ENCODE assay signal across 21 cellular contexts in genomic region chr7:43692582-43693373, GRCh38. TPM values are rescaled to one million over a fixed set of nuclear protein-coding genes. Genes with fewer than 3 reads are reported as not detected.
A peak's percentile ranks its signal among the peaks of the same experiment; 100 is the strongest.
DNase-seq lines count a peak whose midpoint lies in the region; ATAC-seq, FAIRE-seq and TF ChIP-seq lines count a peak whose summit lies in the region.
"Had no signal": no experiment of that assay in that cellular context is flagged by ENCODE, and none has a peak within 500 bp of the region (broad histone marks: within the 10 kb centered on the region; RNA-seq: fewer than 3 reads in every experiment).

No MANE protein-coding gene starts in this region.

- H3K9ac ChIP-seq in astrocyte (ENCODE audit: low read length): peak overlapping the region; percentile 27

- H3K4me3 Mint-ChIP-seq in astrocyte (ENCODE audit: unreplicated experiment) (no peak overlapping the region), nephron progenitor cell (no peak overlapping the region)
- H3K4me3 Mint-ChIP-seq: activated B cell treated with CpG ODN at 0.5 μM for 24 hours; memory B cell; natural killer cell treated with Interleukin-12 subunit alpha and Interleukin-12 subunit beta and Interleukin-15 and Interleukin-18, amount 100 ng/mL, for 72 hours had no signal

- no peak overlapping the region for H3K27ac Mint-ChIP-seq in astrocyte (ENCODE audit: unreplicated experiment)
- H3K27ac Mint-ChIP-seq in nephron progenitor cell: peak overlapping the region; percentile 31
- H3K27ac Mint-ChIP-seq: activated B cell treated with CpG ODN at 0.5 μM for 24 hours; activated T-helper 2 cell treated with anti-CD3 and anti-CD28 coated beads, Interferon-gamma antibody, Interleukin-2, Interleukin-4, amounts not matched to agents 10 μg/mL and 5 μg/mL and 100 μg/mL, durations not matched to agents 14 hours and 24 hours and 36 hours; memory B cell; natural killer cell treated with Interleukin-12 subunit alpha and Interleukin-12 subunit beta and Interleukin-15 and Interleukin-18, amount 100 ng/mL, for 72 hours; progenitor cell of endocrine pancreas had no signal

- CTCF ChIA-PET in OCI-LY7 (lab: Charles Lee; ENCODE audit: unreplicated experiment): interaction anchor here (1.1 kb wide), 1 partner anchor 110 kb away, joined by 5 read pairs; the partner anchor contains the start of gene STK17A

- intact Hi-C loops in OCI-LY7 (cut with micrococcal nuclease; ENCODE audit: unreplicated experiment): no loop called here

- H3K27me3 ChIP-seq in astrocyte (ENCODE audit: insufficient read depth, low read length): no peaks in the 10 kb centered on the region
- H3K27me3 ChIP-seq: upper lobe of right lung had no signal

- POLR2A ChIA-PET in OCI-LY7 (lab: Charles Lee): interaction anchor here (0.6 to 1.5 kb wide), 3 partner anchors 98 to 119 kb away, joined by 3 to 4 read pairs (median 3); partner anchors contain the start of gene STK17A

- H3K79me2 ChIP-seq in astrocyte (ENCODE audit: insufficient read depth, low read length): peaks cover 86% of the 10 kb centered on the region
- peaks cover 89% of the 10 kb centered on the region for H3K79me2 ChIP-seq in OCI-LY7 (ENCODE audit: insufficient read depth, low read depth, low read length)

- H3K4me2 ChIP-seq in astrocyte (ENCODE audit: low read length): peak overlapping the region; percentile 79
- no peak overlapping the region for H3K4me2 ChIP-seq in OCI-LY7 (ENCODE audit: low read length)

- BruUV-seq in OCI-LY7 (replicated peaks; lab: Mats Ljungman, UMichigan): no TSS peak

- no peaks in the 10 kb centered on the region for H3K36me3 ChIP-seq in astrocyte (ENCODE audit: insufficient read depth, low read length)
- peaks cover 14% of the 10 kb centered on the region for H3K36me3 ChIP-seq in OCI-LY7 (ENCODE audit: insufficient read depth, low read length)
- H3K36me3 ChIP-seq: upper lobe of right lung had no signal

- H3K4me3 ChIP-seq in astrocyte (ENCODE audit: insufficient read depth, low read depth, low read length) (no peak overlapping the region), OCI-LY7 (ENCODE audit: low read depth, low read length, poor library complexity, severe bottlenecking) (no peak overlapping the region)
- H3K4me3 ChIP-seq: upper lobe of right lung had no signal

- H3K4me1 ChIP-seq in astrocyte (ENCODE audit: insufficient read depth, low read length) (peaks cover 28% of the 10 kb centered on the region), OCI-LY7 (ENCODE audit: insufficient read depth, low read length, poor library complexity, severe bottlenecking) (no peaks in the 10 kb centered on the region)
- H3K4me1 ChIP-seq: upper lobe of right lung had no signal

- H3K36me3 Mint-ChIP-seq in astrocyte (ENCODE audit: low read depth, unreplicated experiment) (no peaks in the 10 kb centered on the region), nephron progenitor cell (ENCODE audit: low read depth) (peaks cover 29% of the 10 kb centered on the region)

- no peak for ATAC-seq in HG03469 (IDR thresholded peaks at IDR 0.05; ENCODE audit: unreplicated experiment)
- ATAC-seq: natural killer cell treated with Interleukin-12 subunit alpha and Interleukin-12 subunit beta and Interleukin-15 and Interleukin-18, amount 100 ng/mL, for 72 hours; upper lobe of right lung had no signal

- H3K9me3 ChIP-seq in astrocyte (ENCODE audit: insufficient read depth, low read depth, low read length): no peaks in the 10 kb centered on the region
- peaks cover 22% of the 10 kb centered on the region; the same call in 1 of the 2 replicates for H3K9me3 ChIP-seq in OCI-LY7 (ENCODE audit: low read length)
- H3K9me3 ChIP-seq: upper lobe of right lung had no signal

- H3K27ac ChIP-seq in astrocyte (ENCODE audit: low read depth, low read length): peak overlapping the region; percentile 87
- H3K27ac ChIP-seq in OCI-LY7 (ENCODE audit: low read depth, low read length, poor library complexity, severe bottlenecking): no peak overlapping the region
- H3K27ac ChIP-seq: upper lobe of right lung had no signal

- H3K27me3 Mint-ChIP-seq in astrocyte (ENCODE audit: low read depth, unreplicated experiment) (no peaks in the 10 kb centered on the region), nephron progenitor cell (ENCODE audit: low read depth, poor library complexity) (no peaks in the 10 kb centered on the region)
- H3K27me3 Mint-ChIP-seq: activated B cell treated with CpG ODN at 0.5 μM for 24 hours; memory B cell; natural killer cell treated with Interleukin-12 subunit alpha and Interleukin-12 subunit beta and Interleukin-15 and Interleukin-18, amount 100 ng/mL, for 72 hours; progenitor cell of endocrine pancreas had no signal

- H2AFZ ChIP-seq in astrocyte (ENCODE audit: low read depth, low read length): no peak overlapping the region
- H2AFZ ChIP-seq in OCI-LY7 (ENCODE audit: low read length): no peak overlapping the region

- no peaks in the 10 kb centered on the region for H4K20me1 ChIP-seq in astrocyte (ENCODE audit: insufficient read depth, low read length)
- peaks cover 8% of the 10 kb centered on the region; the same call in 1 of the 2 replicates for H4K20me1 ChIP-seq in OCI-LY7 (ENCODE audit: insufficient read depth, low read length)

- H3K9me3 Mint-ChIP-seq in astrocyte (ENCODE audit: unreplicated experiment) (no peaks in the 10 kb centered on the region), nephron progenitor cell (peaks cover 29% of the 10 kb centered on the region)
- H3K9me3 Mint-ChIP-seq: memory B cell; natural killer cell treated with Interleukin-12 subunit alpha and Interleukin-12 subunit beta and Interleukin-15 and Interleukin-18, amount 100 ng/mL, for 72 hours had no signal

- H3K4me1 Mint-ChIP-seq in astrocyte (ENCODE audit: low read depth, unreplicated experiment): peaks cover 10% of the 10 kb centered on the region
- H3K4me1 Mint-ChIP-seq in nephron progenitor cell: no peaks in the 10 kb centered on the region

- DNase-seq in DMS53 (lab: John Stamatoyannopoulos, UW): peak; percentile 28
- no peak for DNase-seq in DMS53 treated with DMSO at 0.1 percent for 48 hours (lab: John Stamatoyannopoulos, UW; ENCODE audit: unreplicated experiment)
- DNase-seq in NCI-H226: peak; percentile 62
- no peak for DNase-seq in astrocyte (ENCODE audit: low read depth)
- DNase-seq in nephron progenitor cell: no peak
- DNase-seq in OCI-LY7 (ENCODE audit: low spot score): no peak
- no peak for DNase-seq in HPDE6-E6E7 (ENCODE audit: extremely low spot score)
- DNase-seq: 8988T; activated B cell treated with CpG ODN at 0.5 μM for 24 hours; caudate nucleus; effector CD4-positive, alpha-beta T cell; NCI-H187 treated with DMSO at 0.1 percent for 48 hours; NCI-H524; stimulated activated naive CD4-positive, alpha-beta T cell; T-helper 1 cell; upper lobe of right lung had no signal

- TF ChIP-seq CTCF in astrocyte (IDR thresholded peaks at IDR 0.05; ENCODE audit: insufficient read depth, low read depth, low read length) (no peak), nephron progenitor cell (IDR thresholded peaks at IDR 0.05) (no peak), OCI-LY7 (conservative IDR thresholded peaks at IDR 0.05; ENCODE audit: low read length) (no peak)

- FAIRE-seq in astrocyte (lab: Jason Lieb, UNC): no peak

- H3K9me2 ChIP-seq in OCI-LY7 (ENCODE audit: insufficient read depth, low read length): no peaks in the 10 kb centered on the region

RNA-seq across cellular contexts. Expression of gene COA1, which starts 36.5 kb away (rescaled TPM):
- total RNA-seq in astrocyte (47.0 and 50.1 TPM in 2 replicates), OCI-LY7 (2022) (63.9 and 77.5 TPM in 2 replicates)
- 96.0 and 96.9 TPM in 2 replicates for total RNA-seq in OCI-LY7 (2014; rRNA removed; shearing (Covaris generic))

Comparison
In these comparisons a context has a peak if more than half of its experiments do, and no peak if none do; other contexts are left out.
1. DNase-seq: peak in DMS53 (single experiment) and NCI-H226 (single experiment); none in DMS53 treated with DMSO at 0.1 percent for 48 hours (single experiment), astrocyte (single experiment), nephron progenitor cell (single experiment), OCI-LY7 (single experiment) and HPDE6-E6E7 (single experiment).